In the genomic region with DNA sequence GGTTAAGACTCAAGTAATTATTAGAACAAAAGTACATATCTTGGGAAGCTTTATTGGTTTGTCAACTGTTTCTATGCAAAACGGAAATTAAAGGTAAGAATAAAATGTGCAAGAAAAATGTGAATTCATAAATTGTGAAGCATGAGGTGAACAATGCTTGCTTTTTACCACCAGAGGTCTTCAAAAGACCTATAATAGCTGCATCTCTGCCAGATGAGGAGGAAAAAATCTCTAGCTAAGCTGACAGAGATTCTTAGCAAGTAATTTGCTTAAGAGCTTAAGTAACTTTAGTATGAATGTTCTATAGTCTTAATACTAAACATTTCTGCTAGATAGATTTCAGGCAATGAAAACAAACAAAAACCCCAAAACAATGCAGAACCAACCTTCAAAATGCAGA, we compare ENCODE assay signal across 1 cellular context.
TF ChIP-seq lines count a peak whose summit lies in the region.

No MANE protein-coding gene starts in this region.

TF ChIP-seq in H1, 55 proteins besides CTCF, POLR2A, EP300 and RAD21 (continued from another document):
- TF ChIP-seq GTF2F1 (IDR thresholded peaks at IDR 0.05; ENCODE audit: borderline replicate concordance, low read depth, low read length) (no peak), HDAC6 (IDR thresholded peaks at IDR 0.05; ENCODE audit: low read depth, low read length) (no peak), SIRT6 (IDR thresholded peaks at IDR 0.05; ENCODE audit: low read length) (no peak), YY1 (IDR thresholded peaks at IDR 0.05; ENCODE audit: low read depth, low read length) (no peak), BCL11A (IDR thresholded peaks at IDR 0.05; ENCODE audit: low read depth in 2 of 2, low read length in 2 of 2) (no peak), RXRA (IDR thresholded peaks at IDR 0.05; ENCODE audit: insufficient read depth, low read depth, low read length) (no peak), HDAC2 (IDR thresholded peaks at IDR 0.05; ENCODE audit: borderline replicate concordance in 1 of 2, low read depth in 2 of 2, low read length in 2 of 2) (no peak), TEAD4 (IDR thresholded peaks at IDR 0.05; ENCODE audit: low read depth, low read length) (no peak), SIX5 (IDR thresholded peaks at IDR 0.05; ENCODE audit: low read depth, low read length) (no peak), SAP30 (IDR thresholded peaks at IDR 0.05; ENCODE audit: insufficient read depth, insufficient replicate concordance, low read length) (no peak), MAFK (IDR thresholded peaks at IDR 0.05; ENCODE audit: low read depth, low read length) (no peak)
- TF ChIP-seq, protein P1, sequence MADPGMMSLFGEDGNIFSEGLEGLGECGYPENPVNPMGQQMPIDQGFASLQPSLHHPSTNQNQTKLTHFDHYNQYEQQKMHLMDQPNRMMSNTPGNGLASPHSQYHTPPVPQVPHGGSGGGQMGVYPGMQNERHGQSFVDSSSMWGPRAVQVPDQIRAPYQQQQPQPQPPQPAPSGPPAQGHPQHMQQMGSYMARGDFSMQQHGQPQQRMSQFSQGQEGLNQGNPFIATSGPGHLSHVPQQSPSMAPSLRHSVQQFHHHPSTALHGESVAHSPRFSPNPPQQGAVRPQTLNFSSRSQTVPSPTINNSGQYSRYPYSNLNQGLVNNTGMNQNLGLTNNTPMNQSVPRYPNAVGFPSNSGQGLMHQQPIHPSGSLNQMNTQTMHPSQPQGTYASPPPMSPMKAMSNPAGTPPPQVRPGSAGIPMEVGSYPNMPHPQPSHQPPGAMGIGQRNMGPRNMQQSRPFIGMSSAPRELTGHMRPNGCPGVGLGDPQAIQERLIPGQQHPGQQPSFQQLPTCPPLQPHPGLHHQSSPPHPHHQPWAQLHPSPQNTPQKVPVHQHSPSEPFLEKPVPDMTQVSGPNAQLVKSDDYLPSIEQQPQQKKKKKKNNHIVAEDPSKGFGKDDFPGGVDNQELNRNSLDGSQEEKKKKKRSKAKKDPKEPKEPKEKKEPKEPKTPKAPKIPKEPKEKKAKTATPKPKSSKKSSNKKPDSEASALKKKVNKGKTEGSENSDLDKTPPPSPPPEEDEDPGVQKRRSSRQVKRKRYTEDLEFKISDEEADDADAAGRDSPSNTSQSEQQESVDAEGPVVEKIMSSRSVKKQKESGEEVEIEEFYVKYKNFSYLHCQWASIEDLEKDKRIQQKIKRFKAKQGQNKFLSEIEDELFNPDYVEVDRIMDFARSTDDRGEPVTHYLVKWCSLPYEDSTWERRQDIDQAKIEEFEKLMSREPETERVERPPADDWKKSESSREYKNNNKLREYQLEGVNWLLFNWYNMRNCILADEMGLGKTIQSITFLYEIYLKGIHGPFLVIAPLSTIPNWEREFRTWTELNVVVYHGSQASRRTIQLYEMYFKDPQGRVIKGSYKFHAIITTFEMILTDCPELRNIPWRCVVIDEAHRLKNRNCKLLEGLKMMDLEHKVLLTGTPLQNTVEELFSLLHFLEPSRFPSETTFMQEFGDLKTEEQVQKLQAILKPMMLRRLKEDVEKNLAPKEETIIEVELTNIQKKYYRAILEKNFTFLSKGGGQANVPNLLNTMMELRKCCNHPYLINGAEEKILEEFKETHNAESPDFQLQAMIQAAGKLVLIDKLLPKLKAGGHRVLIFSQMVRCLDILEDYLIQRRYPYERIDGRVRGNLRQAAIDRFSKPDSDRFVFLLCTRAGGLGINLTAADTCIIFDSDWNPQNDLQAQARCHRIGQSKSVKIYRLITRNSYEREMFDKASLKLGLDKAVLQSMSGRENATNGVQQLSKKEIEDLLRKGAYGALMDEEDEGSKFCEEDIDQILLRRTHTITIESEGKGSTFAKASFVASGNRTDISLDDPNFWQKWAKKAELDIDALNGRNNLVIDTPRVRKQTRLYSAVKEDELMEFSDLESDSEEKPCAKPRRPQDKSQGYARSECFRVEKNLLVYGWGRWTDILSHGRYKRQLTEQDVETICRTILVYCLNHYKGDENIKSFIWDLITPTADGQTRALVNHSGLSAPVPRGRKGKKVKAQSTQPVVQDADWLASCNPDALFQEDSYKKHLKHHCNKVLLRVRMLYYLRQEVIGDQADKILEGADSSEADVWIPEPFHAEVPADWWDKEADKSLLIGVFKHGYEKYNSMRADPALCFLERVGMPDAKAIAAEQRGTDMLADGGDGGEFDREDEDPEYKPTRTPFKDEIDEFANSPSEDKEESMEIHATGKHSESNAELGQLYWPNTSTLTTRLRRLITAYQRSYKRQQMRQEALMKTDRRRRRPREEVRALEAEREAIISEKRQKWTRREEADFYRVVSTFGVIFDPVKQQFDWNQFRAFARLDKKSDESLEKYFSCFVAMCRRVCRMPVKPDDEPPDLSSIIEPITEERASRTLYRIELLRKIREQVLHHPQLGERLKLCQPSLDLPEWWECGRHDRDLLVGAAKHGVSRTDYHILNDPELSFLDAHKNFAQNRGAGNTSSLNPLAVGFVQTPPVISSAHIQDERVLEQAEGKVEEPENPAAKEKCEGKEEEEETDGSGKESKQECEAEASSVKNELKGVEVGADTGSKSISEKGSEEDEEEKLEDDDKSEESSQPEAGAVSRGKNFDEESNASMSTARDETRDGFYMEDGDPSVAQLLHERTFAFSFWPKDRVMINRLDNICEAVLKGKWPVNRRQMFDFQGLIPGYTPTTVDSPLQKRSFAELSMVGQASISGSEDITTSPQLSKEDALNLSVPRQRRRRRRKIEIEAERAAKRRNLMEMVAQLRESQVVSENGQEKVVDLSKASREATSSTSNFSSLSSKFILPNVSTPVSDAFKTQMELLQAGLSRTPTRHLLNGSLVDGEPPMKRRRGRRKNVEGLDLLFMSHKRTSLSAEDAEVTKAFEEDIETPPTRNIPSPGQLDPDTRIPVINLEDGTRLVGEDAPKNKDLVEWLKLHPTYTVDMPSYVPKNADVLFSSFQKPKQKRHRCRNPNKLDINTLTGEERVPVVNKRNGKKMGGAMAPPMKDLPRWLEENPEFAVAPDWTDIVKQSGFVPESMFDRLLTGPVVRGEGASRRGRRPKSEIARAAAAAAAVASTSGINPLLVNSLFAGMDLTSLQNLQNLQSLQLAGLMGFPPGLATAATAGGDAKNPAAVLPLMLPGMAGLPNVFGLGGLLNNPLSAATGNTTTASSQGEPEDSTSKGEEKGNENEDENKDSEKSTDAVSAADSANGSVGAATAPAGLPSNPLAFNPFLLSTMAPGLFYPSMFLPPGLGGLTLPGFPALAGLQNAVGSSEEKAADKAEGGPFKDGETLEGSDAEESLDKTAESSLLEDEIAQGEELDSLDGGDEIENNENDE (IDR thresholded peaks at IDR 0.05; ENCODE audit: insufficient replicate concordance, low read length): no peak
TF ChIP-seq in H1: peak in this region for 0.
